ENCODE assay signal across 26 cellular contexts in genomic region chr10:101138788-101139420, GRCh38. TPM values are rescaled to one million over a fixed set of nuclear protein-coding genes. Genes with fewer than 3 reads are reported as not detected.
"Had no signal": no experiment of that assay in that cellular context is flagged by ENCODE, and none has a peak within 500 bp of the region (broad histone marks: within the 10 kb centered on the region; RNA-seq: fewer than 3 reads in every experiment).

No MANE protein-coding gene starts in this region.

- H3K36me3 ChIP-seq: tibial nerve had no signal

- H3K27ac ChIP-seq: foreskin keratinocyte, parathyroid adenoma, tibial nerve had no signal

- H3K4me3 Mint-ChIP-seq: activated CD4-positive, alpha-beta T cell treated with anti-CD3 and anti-CD28 coated beads for 36 hours; activated naive CD4-positive, alpha-beta T cell treated with anti-CD3 and anti-CD28 coated beads for 36 hours; dendritic cell treated with granulocyte-macrophage colony-stimulating factor and Interleukin-4, amounts not matched to agents 40 ng/mL and 50 ng/mL, for 4 days; mesothelial cell of epicardium had no signal

- H3K36me3 Mint-ChIP-seq: brain, mesothelial cell of epicardium had no signal

- ATAC-seq: activated CD4-positive, alpha-beta T cell treated with anti-CD3 and anti-CD28 coated beads for 36 hours; foreskin keratinocyte; right cardiac atrium; stimulated activated naive CD8-positive, alpha-beta T cell treated with anti-CD3 and anti-CD28 coated beads, Interleukin-15, amount 100 ng/mL, for 72 hours had no signal

- H3K4me1 ChIP-seq: foreskin keratinocyte had no signal

- H3K9ac ChIP-seq: parathyroid adenoma had no signal

- H3K9me3 Mint-ChIP-seq: activated naive CD4-positive, alpha-beta T cell treated with anti-CD3 and anti-CD28 coated beads for 36 hours; dendritic cell treated with granulocyte-macrophage colony-stimulating factor and Interleukin-4, amounts not matched to agents 40 ng/mL and 50 ng/mL, for 4 days; mesothelial cell of epicardium; stimulated activated naive CD8-positive, alpha-beta T cell treated with anti-CD3 and anti-CD28 coated beads, Interleukin-15, amount 100 ng/mL, for 72 hours had no signal

- H3K27ac Mint-ChIP-seq: activated CD4-positive, alpha-beta T cell treated with anti-CD3 and anti-CD28 coated beads for 36 hours; activated naive CD4-positive, alpha-beta T cell treated with anti-CD3 and anti-CD28 coated beads for 36 hours; brain; dendritic cell treated with granulocyte-macrophage colony-stimulating factor and Interleukin-4, amounts not matched to agents 40 ng/mL and 50 ng/mL, for 4 days; immature natural killer cell; mesothelial cell of epicardium; nephron; stimulated activated naive CD8-positive, alpha-beta T cell treated with anti-CD3 and anti-CD28 coated beads, Interleukin-15, amount 100 ng/mL, for 72 hours had no signal

- DNase-seq: activated CD4-positive, alpha-beta T cell treated with anti-CD3 and anti-CD28 coated beads, Interleukin-2, amount 50 U/mL, for 48 hours; activated effector memory CD4-positive, alpha-beta T cell treated with Interleukin-2 at 50 U/mL for 16 hours; activated naive CD4-positive, alpha-beta T cell treated with anti-CD3 and anti-CD28 coated beads for 36 hours; activated T-cell treated with anti-CD3 and anti-CD28 coated beads, Interleukin-2, amount 50 U/mL, for 48 hours; effector CD8-positive, alpha-beta T cell; foreskin keratinocyte; immature natural killer cell; right cardiac atrium; stimulated activated CD4-positive, alpha-beta T cell treated with anti-CD3 and anti-CD28 coated beads, Interleukin-12 subunit alpha, Interleukin-12 subunit beta, amount 100 ng/mL, for 4 hours; stimulated activated naive CD8-positive, alpha-beta T cell treated with anti-CD3 and anti-CD28 coated beads, Interleukin-15, amount 100 ng/mL, for 72 hours; T-helper 1 cell; T-helper 9 cell had no signal

- H2AFZ ChIP-seq: parathyroid adenoma had no signal

- H3K79me2 ChIP-seq: parathyroid adenoma had no signal

- H3K4me3 ChIP-seq: lung, tibial nerve had no signal

RNA-seq across cellular contexts. Expression of gene TLX1, which starts 7.8 kb away (rescaled TPM):
- total RNA-seq: activated CD4-positive, alpha-beta T cell treated with anti-CD3 and anti-CD28 coated beads for 36 hours; activated naive CD4-positive, alpha-beta T cell treated with anti-CD3 and anti-CD28 coated beads for 36 hours; aorta; cardiac septum; foreskin keratinocyte; glomerular endothelial cell; kidney epithelial cell; lung; mesothelial cell of epicardium; tibial nerve; urinary bladder had no signal
- polyA plus RNA-seq: esophagus, foreskin keratinocyte, immature natural killer cell, lung, urinary bladder had no signal
